Comparison of ENCODE assay signal across 2 cellular contexts in genomic region chr6:85045767-85046166, GRCh38.
A peak's percentile ranks its signal among the peaks of the same experiment; 100 is the strongest.
DNase-seq lines count a peak whose midpoint lies in the region; ATAC-seq, FAIRE-seq and TF ChIP-seq lines count a peak whose summit lies in the region.
"Not testable (repeated sequence)": the region's sequence is repeated elsewhere in the genome, so short reads cannot be mapped to it uniquely, and the experiment has no call there.

No MANE protein-coding gene starts in this region.

- H2AFZ ChIP-seq in K562 (ENCODE audit: low read depth, low read length) = not testable (repeated sequence)

- H3K4me2 ChIP-seq in K562 (ENCODE audit: insufficient read depth, low read length) = not testable (repeated sequence)

- CTCF ChIA-PET in HEK293 (lab: Yijun Ruan, JAX); K562 (lab: Yijun Ruan, JAX; ENCODE audit: low intra/inter-chr PET ratio): not testable (repeated sequence)

- H3K9ac ChIP-seq in K562 (ENCODE audit: insufficient read depth in 1 of 2, low read depth in 2 of 2, low read length in 2 of 2) = not testable (repeated sequence)

- not testable (repeated sequence) for H3K4me1 ChIP-seq in HEK293 (ENCODE audit: control insufficient read depth, insufficient read depth, low read length); K562 (replicated peaks in 1 of 2; ENCODE audit: control insufficient read depth in 2 of 2, insufficient read depth in 2 of 2, low read length in 2 of 2)

- BruUV-seq in K562 (replicated peaks; lab: Mats Ljungman, UMichigan) = not testable (repeated sequence)

- intact Hi-C loops in K562 (cut with micrococcal nuclease) = not testable (repeated sequence)

- TF ChIP-seq RAD21 in K562 (CRISPR knock-in tag; conservative IDR thresholded peaks at IDR 0.05 in 1 of 2, IDR thresholded peaks at IDR 0.05 in 1 of 2) = not testable (repeated sequence)

- POLR2A ChIA-PET in HEK293 (lab: Yijun Ruan, JAX); K562 (lab: Yijun Ruan, JAX): not testable (repeated sequence)

- not testable (repeated sequence) for TF ChIP-seq CTCF in HEK293 (tag by site-specific recombination; IDR thresholded peaks at IDR 0.05); K562 (IDR thresholded peaks at IDR 0.05 in 2 of 3, conservative IDR thresholded peaks at IDR 0.05 in 1 of 3; ENCODE audit: insufficient read depth in 2 of 3, low read depth in 1 of 3, low read length in 3 of 3)

- H4K20me1 ChIP-seq in K562 (replicated peaks; ENCODE audit: control insufficient read depth, insufficient read depth, low read length) = not testable (repeated sequence)

- not testable (repeated sequence) for TF ChIP-seq POLR2A in K562 (conservative IDR thresholded peaks at IDR 0.05)

- in situ Hi-C loops in K562 (cut with MboI) = not testable (repeated sequence)

- DNase-seq in K562 (ENCODE audit: extremely low read depth in 1 of 4, low spot score in 3 of 4) = not testable (repeated sequence)

- not testable (repeated sequence) for TF ChIP-seq EP300 in K562 (IDR thresholded peaks at IDR 0.05; ENCODE audit: low read length)

- not testable (repeated sequence) for ATAC-seq in K562

- 0% methylated on average over 1 of the region's 1 CpG for WGBS in K562 (ENCODE audit: insufficient coverage, low coverage, missing lambda C conversion rate)

- H3K27me3 ChIP-seq in K562 (ENCODE audit: control insufficient read depth in 2 of 2, insufficient read depth in 2 of 2, low read length in 2 of 2) = not testable (repeated sequence)

- H3K27ac ChIP-seq in HEK293 (ENCODE audit: extremely low read depth, low read depth, low read length); K562 (ENCODE audit: extremely low read depth, low read depth, low read length): not testable (repeated sequence)

- FAIRE-seq in K562 (lab: Jason Lieb, UNC) = not testable (repeated sequence)

- not testable (repeated sequence) for H3K9me1 ChIP-seq in K562 (ENCODE audit: control insufficient read depth, insufficient read depth, low read length)

- not testable (repeated sequence) for H3K79me2 ChIP-seq in K562 (ENCODE audit: control insufficient read depth, insufficient read depth, low read length)

- not testable (repeated sequence) for H3K4me3 ChIP-seq in HEK293 (ENCODE audit: low read depth, low read length); K562

- not testable (repeated sequence) for H3K9me3 ChIP-seq in HEK293 (ENCODE audit: control insufficient read depth, insufficient read depth, low read depth, low read length); K562 (replicated peaks; ENCODE audit: control insufficient read depth, insufficient read depth, low read depth, low read length)

- not testable (repeated sequence) for H3K36me3 ChIP-seq in HEK293 (ENCODE audit: control insufficient read depth in 2 of 2, insufficient read depth in 1 of 2, low read length in 2 of 2); K562 (ENCODE audit: control insufficient read depth, insufficient read depth, low read length)

TF ChIP-seq in HEK293, 187 proteins besides CTCF, POLR2A, EP300 and RAD21:
- peak; percentile 91 for TF ChIP-seq ZNF146 (tag by site-specific recombination; IDR thresholded peaks at IDR 0.05)
TF ChIP-seq in HEK293: peak in this region for 1; not testable (repeated sequence) for 186.

TF ChIP-seq in K562, 482 proteins besides CTCF, POLR2A, EP300 and RAD21:
- peak; percentile 6 for TF ChIP-seq RBM25 (IDR thresholded peaks at IDR 0.05; ENCODE audit: low read depth, low read length, severe bottlenecking)
- TF ChIP-seq ZNF146 (CRISPR knock-in tag; IDR thresholded peaks at IDR 0.05; ENCODE audit: unreplicated experiment) = peak; percentile 83
